In the genomic region with DNA sequence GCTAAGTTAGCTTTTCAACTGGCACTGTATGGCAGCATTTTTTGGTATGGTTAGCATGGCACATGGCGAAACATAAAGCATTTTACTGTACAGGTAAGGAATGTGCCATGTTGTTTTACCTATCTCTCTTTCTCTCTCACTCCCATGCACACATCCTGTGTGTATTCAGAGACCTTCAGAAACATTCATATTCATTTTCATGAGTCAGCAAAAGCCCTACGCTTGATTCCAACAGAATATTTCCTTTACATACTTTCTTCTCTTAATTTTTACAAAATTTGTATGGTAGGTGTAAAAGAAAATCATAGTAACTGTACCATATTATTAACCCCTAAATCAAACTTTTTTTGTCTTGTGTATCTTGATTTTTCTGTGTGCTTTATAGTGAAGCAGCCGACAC, we compare ENCODE assay signal across 1 cellular context.
TF ChIP-seq lines count a peak whose summit lies in the region.

No MANE protein-coding gene starts in this region.

TF ChIP-seq in GM23338, 12 proteins besides CTCF, POLR2A, EP300 and RAD21 (continued from another document):
- TF ChIP-seq, protein P1, sequence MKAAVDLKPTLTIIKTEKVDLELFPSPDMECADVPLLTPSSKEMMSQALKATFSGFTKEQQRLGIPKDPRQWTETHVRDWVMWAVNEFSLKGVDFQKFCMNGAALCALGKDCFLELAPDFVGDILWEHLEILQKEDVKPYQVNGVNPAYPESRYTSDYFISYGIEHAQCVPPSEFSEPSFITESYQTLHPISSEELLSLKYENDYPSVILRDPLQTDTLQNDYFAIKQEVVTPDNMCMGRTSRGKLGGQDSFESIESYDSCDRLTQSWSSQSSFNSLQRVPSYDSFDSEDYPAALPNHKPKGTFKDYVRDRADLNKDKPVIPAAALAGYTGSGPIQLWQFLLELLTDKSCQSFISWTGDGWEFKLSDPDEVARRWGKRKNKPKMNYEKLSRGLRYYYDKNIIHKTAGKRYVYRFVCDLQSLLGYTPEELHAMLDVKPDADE (IDR thresholded peaks at IDR 0.05) = no peak
- TF ChIP-seq NANOG (IDR thresholded peaks at IDR 0.05; ENCODE audit: borderline replicate concordance) = no peak
